ENCODE assay signal across 8 cellular contexts in genomic region chr11:14974723-14975587, GRCh38. TPM values are rescaled to one million over a fixed set of nuclear protein-coding genes. Genes with fewer than 3 reads are reported as not detected.
A peak's percentile ranks its signal among the peaks of the same experiment; 100 is the strongest.
DNase-seq lines count a peak whose midpoint lies in the region; ATAC-seq and TF ChIP-seq lines count a peak whose summit lies in the region.

No MANE protein-coding gene starts in this region.

- H3K79me2 ChIP-seq in Loucy (ENCODE audit: insufficient read depth, low read length) = no peaks in the 10 kb centered on the region

- H3K4me3 ChIP-seq in Loucy (ENCODE audit: low read length, poor library complexity, severe bottlenecking) (no peak overlapping the region), epithelial cell of proximal tubule (ENCODE audit: low read depth, low read length) (peak overlapping the region; percentile 46), tibial artery (peak overlapping the region; percentile 16 to 42)

- H3K36me3 Mint-ChIP-seq in activated CD8-positive, alpha-beta T cell treated with anti-CD3 and anti-CD28 coated beads, Interleukin-2, amount 10 ng/mL, durations not matched to agents 7 days and 5 days (ENCODE audit: low read depth) = no peaks in the 10 kb centered on the region
- no peaks in the 10 kb centered on the region for H3K36me3 Mint-ChIP-seq in nephron (ENCODE audit: low read depth)

- H3K27me3 ChIP-seq in Loucy (ENCODE audit: insufficient read depth, low read length, poor library complexity, severe bottlenecking) = no peaks in the 10 kb centered on the region
- H3K27me3 ChIP-seq in tibial artery = peaks cover 0 to 65% of the 10 kb centered on the region in 2 donors

- peak; percentile 33 for DNase-seq in activated gamma-delta T cell treated with Interleukin-2 at 50 U/mL for 16 hours
- no peak for DNase-seq in activated gamma-delta T cell (lab: John Stamatoyannopoulos, UW)
- DNase-seq in activated CD8-positive, alpha-beta T cell treated with anti-CD3 and anti-CD28 coated beads, Interleukin-2, amount 10 ng/mL, durations not matched to agents 7 days and 5 days = peak; percentile 76
- no peak for DNase-seq in epithelial cell of proximal tubule (ENCODE audit: low read depth)
- no peak for DNase-seq in tibial artery
- DNase-seq in NCI-H2196 (lab: John Stamatoyannopoulos, UW; ENCODE audit: unreplicated experiment) = no peak

- POLR2A ChIA-PET in activated CD8-positive, alpha-beta T cell treated with anti-CD3 and anti-CD28 coated beads, Interleukin-2, amount 10 ng/mL, durations not matched to agents 7 days and 5 days (lab: Charles Lee) = interaction anchor here (0.6 kb wide), 1 partner anchor 1775 kb away, joined by 3 read pairs; no protein-coding TSS in a partner anchor

- H2AFZ ChIP-seq in Loucy (ENCODE audit: low read length) = no peak overlapping the region

- peak overlapping the region; percentile 65 for H3K4me3 Mint-ChIP-seq in activated CD8-positive, alpha-beta T cell treated with anti-CD3 and anti-CD28 coated beads, Interleukin-2, amount 10 ng/mL, durations not matched to agents 7 days and 5 days
- H3K4me3 Mint-ChIP-seq in nephron = peak overlapping the region; percentile 64 to 76 (median 70)

- H3K27me3 Mint-ChIP-seq in activated CD8-positive, alpha-beta T cell treated with anti-CD3 and anti-CD28 coated beads, Interleukin-2, amount 10 ng/mL, durations not matched to agents 7 days and 5 days (ENCODE audit: low read depth) = peaks cover 73% of the 10 kb centered on the region
- H3K27me3 Mint-ChIP-seq in nephron (ENCODE audit: low read depth) = peaks cover 95% of the 10 kb centered on the region

- H3K9me3 Mint-ChIP-seq in activated CD8-positive, alpha-beta T cell treated with anti-CD3 and anti-CD28 coated beads, Interleukin-2, amount 10 ng/mL, durations not matched to agents 7 days and 5 days (ENCODE audit: insufficient read depth) = no peaks in the 10 kb centered on the region
- H3K9me3 Mint-ChIP-seq in nephron = no peaks in the 10 kb centered on the region

- no peak overlapping the region for H3K9ac ChIP-seq in Loucy (ENCODE audit: low read depth, low read length, poor library complexity, severe bottlenecking)

- CTCF ChIA-PET in activated CD8-positive, alpha-beta T cell treated with anti-CD3 and anti-CD28 coated beads, Interleukin-2, amount 10 ng/mL, durations not matched to agents 7 days and 5 days (lab: Charles Lee) = interaction anchor here (0.7 to 5.4 kb wide), 24 partner anchors 8 to 240 kb away, joined by 3 to 74 read pairs (median 4); partner anchors contain the start of gene CALCB

- no peak overlapping the region for H3K27ac Mint-ChIP-seq in activated CD8-positive, alpha-beta T cell treated with anti-CD3 and anti-CD28 coated beads, Interleukin-2, amount 10 ng/mL, durations not matched to agents 7 days and 5 days
- H3K27ac Mint-ChIP-seq in nephron = no peak overlapping the region

- no peaks in the 10 kb centered on the region for H3F3A ChIP-seq in Loucy (ENCODE audit: low read depth)

- no peaks in the 10 kb centered on the region for H4K20me1 ChIP-seq in Loucy (ENCODE audit: insufficient read depth, low read length, poor library complexity, severe bottlenecking)

- H3K36me3 ChIP-seq in Loucy (ENCODE audit: insufficient read depth, low read length) (no peaks in the 10 kb centered on the region), tibial artery (no peaks in the 10 kb centered on the region)

- no peaks in the 10 kb centered on the region for H3K9me2 ChIP-seq in Loucy (replicated peaks; ENCODE audit: low read depth, low read length)

- peak; percentile 71 for ATAC-seq in activated CD8-positive, alpha-beta T cell treated with anti-CD3 and anti-CD28 coated beads, Interleukin-2, amount 10 ng/mL, durations not matched to agents 7 days and 5 days

- no peak overlapping the region for H3K27ac ChIP-seq in tibial artery

- intact Hi-C loops in tibial artery (cut with DNase I; ENCODE audit: low total_unique reads) = loop anchor here (10.0 kb wide), 1 partner anchor 100 kb away; the partner anchor contains the start of gene CALCB

- H3K9me3 ChIP-seq in Loucy (ENCODE audit: insufficient read depth, low read depth, low read length) (no peaks in the 10 kb centered on the region), tibial artery (no peaks in the 10 kb centered on the region)

- peaks cover 31% of the 10 kb centered on the region for H3K4me1 Mint-ChIP-seq in activated CD8-positive, alpha-beta T cell treated with anti-CD3 and anti-CD28 coated beads, Interleukin-2, amount 10 ng/mL, durations not matched to agents 7 days and 5 days (ENCODE audit: low read depth)
- peaks cover 31% of the 10 kb centered on the region for H3K4me1 Mint-ChIP-seq in nephron

- no peak overlapping the region for H3K4me2 ChIP-seq in Loucy (ENCODE audit: low read depth, low read length, poor library complexity, severe bottlenecking)

- H3K4me1 ChIP-seq in Loucy (ENCODE audit: insufficient read depth, low read length, poor library complexity, severe bottlenecking) = no peaks in the 10 kb centered on the region
- peaks cover 0 to 38% (median 28%) of the 10 kb centered on the region in 4 donors for H3K4me1 ChIP-seq in tibial artery

- TF ChIP-seq CTCF in Loucy (conservative IDR thresholded peaks at IDR 0.05; ENCODE audit: low read length) (peak; percentile 59), epithelial cell of proximal tubule (conservative IDR thresholded peaks at IDR 0.05; ENCODE audit: low read depth, low read length) (peak; percentile 91), nephron (IDR thresholded peaks at IDR 0.05; ENCODE audit: unreplicated experiment in 3 of 3) (peak; percentile 52 to 64 (median 63)), tibial artery (IDR thresholded peaks at IDR 0.05) (peak in 1 of 2 experiments; percentile 35)

RNA-seq across cellular contexts. Expression of gene CALCA, which starts 2.8 kb away (rescaled TPM):
- not detected for total RNA-seq in activated CD8-positive, alpha-beta T cell treated with anti-CD3 and anti-CD28 coated beads, Interleukin-2, amount 10 ng/mL, durations not matched to agents 7 days and 5 days
- total RNA-seq in epithelial cell of proximal tubule = 0.29 TPM in 1 of 2 replicates, not detected in the other

Comparison
In these comparisons a context has a peak if more than half of its experiments do, and no peak if none do; other contexts are left out.
1. DNase-seq: peak in activated gamma-delta T cell treated with Interleukin-2 at 50 U/mL for 16 hours (single experiment) and activated CD8-positive, alpha-beta T cell treated with anti-CD3 and anti-CD28 coated beads, Interleukin-2, amount 10 ng/mL, durations not matched to agents 7 days and 5 days (single experiment); none in activated gamma-delta T cell (single experiment), epithelial cell of proximal tubule (single experiment), tibial artery (0 of 2) and NCI-H2196 (single experiment).